ENCODE assay signal across 1 cellular context in the genomic region with DNA sequence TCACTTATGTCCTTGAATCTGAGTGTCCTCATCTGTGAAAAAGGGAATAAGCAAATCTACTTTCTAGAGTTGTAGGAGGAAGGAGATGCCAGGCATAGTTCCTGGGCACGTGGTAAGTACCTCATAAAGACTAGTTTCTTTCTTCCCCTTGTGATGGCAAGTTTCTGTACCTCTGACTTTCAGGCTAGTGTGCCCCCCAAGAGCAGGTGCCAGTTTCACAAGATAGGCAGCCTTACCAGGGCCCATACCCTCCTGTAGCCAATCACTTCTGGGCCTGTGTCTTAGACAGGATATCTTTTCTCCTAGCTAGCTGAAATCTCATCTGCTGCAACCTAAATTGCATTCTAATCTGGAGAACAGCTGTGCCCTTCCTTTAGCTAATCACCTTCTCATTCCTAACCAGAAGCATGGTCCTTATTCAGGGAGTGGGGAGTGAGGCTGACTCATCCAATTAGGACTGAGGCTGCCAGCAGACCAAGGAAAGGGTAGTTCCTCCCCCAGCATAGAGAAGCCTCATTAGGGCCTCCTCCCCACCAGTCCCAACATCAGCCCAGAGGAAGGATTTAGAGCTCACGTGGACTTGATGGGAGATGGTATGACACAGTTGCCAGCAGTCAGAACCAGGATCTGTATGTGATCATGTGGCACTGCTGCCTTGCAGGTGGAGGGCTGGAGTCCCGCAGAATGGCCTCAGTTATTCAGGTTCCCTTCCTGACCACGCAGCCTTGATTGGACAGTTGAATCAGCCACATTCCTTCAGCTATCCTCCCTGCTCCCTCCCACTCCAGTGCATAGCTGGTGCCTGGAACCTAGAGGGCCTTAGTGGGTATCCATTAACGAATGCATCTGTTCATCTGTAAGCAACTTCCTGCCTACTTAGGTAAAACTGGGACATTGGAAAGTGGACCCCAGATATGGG.
TF ChIP-seq lines count a peak whose summit lies in the region.

No MANE protein-coding gene starts in this region.

TF ChIP-seq in HEK293, 187 proteins besides CTCF, POLR2A, EP300 and RAD21 (continued from another document):
- TF ChIP-seq SP3 (tag by site-specific recombination; IDR thresholded peaks at IDR 0.05) (no peak), ZNF2 (tag by site-specific recombination; IDR thresholded peaks at IDR 0.05) (no peak), ZNF324 (tag by site-specific recombination; IDR thresholded peaks at IDR 0.05) (0 out of 2 replicates have a peak, but pooled peaks have one; percentile 21), ZNF548 (tag by site-specific recombination; IDR thresholded peaks at IDR 0.05) (no peak), ZNF624 (tag by site-specific recombination; IDR thresholded peaks at IDR 0.05) (no peak), FEZF1 (tag by site-specific recombination; IDR thresholded peaks at IDR 0.05) (no peak), ZNF560 (tag by site-specific recombination; IDR thresholded peaks at IDR 0.05; ENCODE audit: borderline replicate concordance) (no peak), ZBTB48 (tag by site-specific recombination; IDR thresholded peaks at IDR 0.05) (0 out of 2 replicates have a peak, but pooled peaks have one; percentile 17), ZNF473 (tag by site-specific recombination; IDR thresholded peaks at IDR 0.05) (no peak), ZSCAN4 (tag by site-specific recombination; IDR thresholded peaks at IDR 0.05) (no peak), KLF8 (tag by site-specific recombination; IDR thresholded peaks at IDR 0.05) (no peak), SP2 (tag by site-specific recombination; IDR thresholded peaks at IDR 0.05) (peak; percentile 47), INSM2 (tag by site-specific recombination; IDR thresholded peaks at IDR 0.05) (no peak), ZNF600 (tag by site-specific recombination; IDR thresholded peaks at IDR 0.05) (peak; percentile 73; the same call in 1 of the 2 replicates), ZBTB44 (tag by site-specific recombination; IDR thresholded peaks at IDR 0.05) (peak; percentile 43), SCRT1 (tag by site-specific recombination; IDR thresholded peaks at IDR 0.05; ENCODE audit: borderline replicate concordance) (no peak), ZNF664 (tag by site-specific recombination; IDR thresholded peaks at IDR 0.05) (peak; percentile 93), ZNF169 (tag by site-specific recombination; IDR thresholded peaks at IDR 0.05) (no peak), ZNF701 (tag by site-specific recombination; IDR thresholded peaks at IDR 0.05) (no peak), TRIM28 (IDR thresholded peaks at IDR 0.05; ENCODE audit: borderline replicate concordance, low read length) (no peak), ZBTB20 (tag by site-specific recombination; IDR thresholded peaks at IDR 0.05) (peak; percentile 66), WT1 (tag by site-specific recombination; IDR thresholded peaks at IDR 0.05) (peak; percentile 98), MZF1 (tag by site-specific recombination; IDR thresholded peaks at IDR 0.05; ENCODE audit: borderline replicate concordance) (peak; percentile 61; the same call in 1 of the 2 replicates), KLF10 (tag by site-specific recombination; IDR thresholded peaks at IDR 0.05) (no peak), SP7 (tag by site-specific recombination; IDR thresholded peaks at IDR 0.05) (peak; percentile 65), ZNF660 (tag by site-specific recombination; IDR thresholded peaks at IDR 0.05) (0 out of 2 replicates have a peak, but pooled peaks have one; percentile 21), ZNF626 (tag by site-specific recombination; IDR thresholded peaks at IDR 0.05) (no peak), BCL11B (tag by site-specific recombination; IDR thresholded peaks at IDR 0.05; ENCODE audit: low read depth) (no peak), ZBTB17 (tag by site-specific recombination; IDR thresholded peaks at IDR 0.05) (peak; percentile 76), OSR2 (tag by site-specific recombination; IDR thresholded peaks at IDR 0.05) (0 out of 2 replicates have a peak, but pooled peaks have one; percentile 56), ZNF10 (tag by site-specific recombination; IDR thresholded peaks at IDR 0.05) (peak; percentile 68; the same call in 1 of the 2 replicates)
- TF ChIP-seq, protein P1, sequence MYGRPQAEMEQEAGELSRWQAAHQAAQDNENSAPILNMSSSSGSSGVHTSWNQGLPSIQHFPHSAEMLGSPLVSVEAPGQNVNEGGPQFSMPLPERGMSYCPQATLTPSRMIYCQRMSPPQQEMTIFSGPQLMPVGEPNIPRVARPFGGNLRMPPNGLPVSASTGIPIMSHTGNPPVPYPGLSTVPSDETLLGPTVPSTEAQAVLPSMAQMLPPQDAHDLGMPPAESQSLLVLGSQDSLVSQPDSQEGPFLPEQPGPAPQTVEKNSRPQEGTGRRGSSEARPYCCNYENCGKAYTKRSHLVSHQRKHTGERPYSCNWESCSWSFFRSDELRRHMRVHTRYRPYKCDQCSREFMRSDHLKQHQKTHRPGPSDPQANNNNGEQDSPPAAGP (tag by site-specific recombination; IDR thresholded peaks at IDR 0.05) = peak; percentile 91
- TF ChIP-seq, protein P2, sequence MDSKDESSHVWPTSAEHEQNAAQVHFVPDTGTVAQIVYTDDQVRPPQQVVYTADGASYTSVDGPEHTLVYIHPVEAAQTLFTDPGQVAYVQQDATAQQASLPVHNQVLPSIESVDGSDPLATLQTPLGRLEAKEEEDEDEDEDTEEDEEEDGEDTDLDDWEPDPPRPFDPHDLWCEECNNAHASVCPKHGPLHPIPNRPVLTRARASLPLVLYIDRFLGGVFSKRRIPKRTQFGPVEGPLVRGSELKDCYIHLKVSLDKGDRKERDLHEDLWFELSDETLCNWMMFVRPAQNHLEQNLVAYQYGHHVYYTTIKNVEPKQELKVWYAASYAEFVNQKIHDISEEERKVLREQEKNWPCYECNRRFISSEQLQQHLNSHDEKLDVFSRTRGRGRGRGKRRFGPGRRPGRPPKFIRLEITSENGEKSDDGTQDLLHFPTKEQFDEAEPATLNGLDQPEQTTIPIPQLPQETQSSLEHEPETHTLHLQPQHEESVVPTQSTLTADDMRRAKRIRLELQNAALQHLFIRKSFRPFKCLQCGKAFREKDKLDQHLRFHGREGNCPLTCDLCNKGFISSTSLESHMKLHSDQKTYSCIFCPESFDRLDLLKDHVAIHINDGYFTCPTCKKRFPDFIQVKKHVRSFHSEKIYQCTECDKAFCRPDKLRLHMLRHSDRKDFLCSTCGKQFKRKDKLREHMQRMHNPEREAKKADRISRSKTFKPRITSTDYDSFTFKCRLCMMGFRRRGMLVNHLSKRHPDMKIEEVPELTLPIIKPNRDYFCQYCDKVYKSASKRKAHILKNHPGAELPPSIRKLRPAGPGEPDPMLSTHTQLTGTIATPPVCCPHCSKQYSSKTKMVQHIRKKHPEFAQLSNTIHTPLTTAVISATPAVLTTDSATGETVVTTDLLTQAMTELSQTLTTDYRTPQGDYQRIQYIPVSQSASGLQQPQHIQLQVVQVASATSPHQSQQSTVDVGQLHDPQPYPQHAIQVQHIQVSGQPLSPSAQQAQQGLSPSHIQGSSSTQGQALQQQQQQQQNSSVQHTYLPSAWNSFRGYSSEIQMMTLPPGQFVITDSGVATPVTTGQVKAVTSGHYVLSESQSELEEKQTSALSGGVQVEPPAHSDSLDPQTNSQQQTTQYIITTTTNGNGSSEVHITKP (tag by site-specific recombination; IDR thresholded peaks at IDR 0.05) = no peak
- TF ChIP-seq, protein P3, sequence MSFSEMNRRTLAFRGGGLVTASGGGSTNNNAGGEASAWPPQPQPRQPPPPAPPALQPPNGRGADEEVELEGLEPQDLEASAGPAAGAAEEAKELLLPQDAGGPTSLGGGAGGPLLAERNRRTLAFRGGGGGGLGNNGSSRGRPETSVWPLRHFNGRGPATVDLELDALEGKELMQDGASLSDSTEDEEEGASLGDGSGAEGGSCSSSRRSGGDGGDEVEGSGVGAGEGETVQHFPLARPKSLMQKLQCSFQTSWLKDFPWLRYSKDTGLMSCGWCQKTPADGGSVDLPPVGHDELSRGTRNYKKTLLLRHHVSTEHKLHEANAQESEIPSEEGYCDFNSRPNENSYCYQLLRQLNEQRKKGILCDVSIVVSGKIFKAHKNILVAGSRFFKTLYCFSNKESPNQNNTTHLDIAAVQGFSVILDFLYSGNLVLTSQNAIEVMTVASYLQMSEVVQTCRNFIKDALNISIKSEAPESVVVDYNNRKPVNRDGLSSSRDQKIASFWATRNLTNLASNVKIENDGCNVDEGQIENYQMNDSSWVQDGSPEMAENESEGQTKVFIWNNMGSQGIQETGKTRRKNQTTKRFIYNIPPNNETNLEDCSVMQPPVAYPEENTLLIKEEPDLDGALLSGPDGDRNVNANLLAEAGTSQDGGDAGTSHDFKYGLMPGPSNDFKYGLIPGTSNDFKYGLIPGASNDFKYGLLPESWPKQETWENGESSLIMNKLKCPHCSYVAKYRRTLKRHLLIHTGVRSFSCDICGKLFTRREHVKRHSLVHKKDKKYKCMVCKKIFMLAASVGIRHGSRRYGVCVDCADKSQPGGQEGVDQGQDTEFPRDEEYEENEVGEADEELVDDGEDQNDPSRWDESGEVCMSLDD (tag by site-specific recombination; IDR thresholded peaks at IDR 0.05) = no peak
- TF ChIP-seq, protein P4, sequence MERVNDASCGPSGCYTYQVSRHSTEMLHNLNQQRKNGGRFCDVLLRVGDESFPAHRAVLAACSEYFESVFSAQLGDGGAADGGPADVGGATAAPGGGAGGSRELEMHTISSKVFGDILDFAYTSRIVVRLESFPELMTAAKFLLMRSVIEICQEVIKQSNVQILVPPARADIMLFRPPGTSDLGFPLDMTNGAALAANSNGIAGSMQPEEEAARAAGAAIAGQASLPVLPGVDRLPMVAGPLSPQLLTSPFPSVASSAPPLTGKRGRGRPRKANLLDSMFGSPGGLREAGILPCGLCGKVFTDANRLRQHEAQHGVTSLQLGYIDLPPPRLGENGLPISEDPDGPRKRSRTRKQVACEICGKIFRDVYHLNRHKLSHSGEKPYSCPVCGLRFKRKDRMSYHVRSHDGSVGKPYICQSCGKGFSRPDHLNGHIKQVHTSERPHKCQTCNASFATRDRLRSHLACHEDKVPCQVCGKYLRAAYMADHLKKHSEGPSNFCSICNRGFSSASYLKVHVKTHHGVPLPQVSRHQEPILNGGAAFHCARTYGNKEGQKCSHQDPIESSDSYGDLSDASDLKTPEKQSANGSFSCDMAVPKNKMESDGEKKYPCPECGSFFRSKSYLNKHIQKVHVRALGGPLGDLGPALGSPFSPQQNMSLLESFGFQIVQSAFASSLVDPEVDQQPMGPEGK (tag by site-specific recombination; IDR thresholded peaks at IDR 0.05) = peak; percentile 60; the same call in 1 of the 2 replicates
